ENCODE assay signal across 1 cellular context in the genomic region with DNA sequence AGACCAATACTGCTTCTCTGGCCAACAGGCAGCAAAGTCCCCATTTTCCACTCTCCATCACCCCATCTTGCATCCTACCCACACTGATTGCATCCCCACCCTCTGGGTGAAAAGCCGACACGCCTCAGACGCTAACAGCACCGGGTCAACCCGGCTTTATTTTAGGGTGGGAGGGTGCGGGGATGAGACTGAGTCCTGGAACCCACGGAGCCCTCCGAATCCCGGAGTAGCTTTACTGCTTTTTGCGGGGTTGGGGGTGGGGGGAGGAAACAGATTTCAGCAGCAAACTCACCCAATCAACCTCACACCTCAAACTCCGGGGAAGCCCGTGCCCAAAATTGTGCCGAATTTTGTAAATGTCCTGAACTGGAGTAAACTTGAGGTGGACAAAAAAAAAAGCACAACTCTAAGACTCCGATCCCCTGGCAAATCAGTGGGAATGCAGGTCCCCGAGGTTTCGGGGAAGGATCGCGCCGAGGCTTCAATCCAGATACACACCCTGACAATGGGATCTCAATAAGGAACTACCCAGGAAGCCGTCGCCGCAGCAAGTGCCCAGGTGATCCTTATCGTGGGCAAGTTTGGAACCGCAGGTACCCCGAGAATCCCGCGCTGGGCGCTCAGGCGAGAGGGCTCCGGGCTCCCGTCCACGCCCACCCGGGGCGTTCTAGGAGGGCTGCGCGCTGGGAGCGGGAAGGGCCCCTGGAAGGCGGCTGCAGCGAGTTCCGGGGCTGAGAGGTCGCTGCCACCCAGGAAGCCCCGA.
TF ChIP-seq lines count a peak whose summit lies in the region.

No MANE protein-coding gene starts in this region.

TF ChIP-seq in HCT116, 20 proteins besides CTCF, POLR2A, EP300 and RAD21 (continued from another document):
- TF ChIP-seq, protein P1, sequence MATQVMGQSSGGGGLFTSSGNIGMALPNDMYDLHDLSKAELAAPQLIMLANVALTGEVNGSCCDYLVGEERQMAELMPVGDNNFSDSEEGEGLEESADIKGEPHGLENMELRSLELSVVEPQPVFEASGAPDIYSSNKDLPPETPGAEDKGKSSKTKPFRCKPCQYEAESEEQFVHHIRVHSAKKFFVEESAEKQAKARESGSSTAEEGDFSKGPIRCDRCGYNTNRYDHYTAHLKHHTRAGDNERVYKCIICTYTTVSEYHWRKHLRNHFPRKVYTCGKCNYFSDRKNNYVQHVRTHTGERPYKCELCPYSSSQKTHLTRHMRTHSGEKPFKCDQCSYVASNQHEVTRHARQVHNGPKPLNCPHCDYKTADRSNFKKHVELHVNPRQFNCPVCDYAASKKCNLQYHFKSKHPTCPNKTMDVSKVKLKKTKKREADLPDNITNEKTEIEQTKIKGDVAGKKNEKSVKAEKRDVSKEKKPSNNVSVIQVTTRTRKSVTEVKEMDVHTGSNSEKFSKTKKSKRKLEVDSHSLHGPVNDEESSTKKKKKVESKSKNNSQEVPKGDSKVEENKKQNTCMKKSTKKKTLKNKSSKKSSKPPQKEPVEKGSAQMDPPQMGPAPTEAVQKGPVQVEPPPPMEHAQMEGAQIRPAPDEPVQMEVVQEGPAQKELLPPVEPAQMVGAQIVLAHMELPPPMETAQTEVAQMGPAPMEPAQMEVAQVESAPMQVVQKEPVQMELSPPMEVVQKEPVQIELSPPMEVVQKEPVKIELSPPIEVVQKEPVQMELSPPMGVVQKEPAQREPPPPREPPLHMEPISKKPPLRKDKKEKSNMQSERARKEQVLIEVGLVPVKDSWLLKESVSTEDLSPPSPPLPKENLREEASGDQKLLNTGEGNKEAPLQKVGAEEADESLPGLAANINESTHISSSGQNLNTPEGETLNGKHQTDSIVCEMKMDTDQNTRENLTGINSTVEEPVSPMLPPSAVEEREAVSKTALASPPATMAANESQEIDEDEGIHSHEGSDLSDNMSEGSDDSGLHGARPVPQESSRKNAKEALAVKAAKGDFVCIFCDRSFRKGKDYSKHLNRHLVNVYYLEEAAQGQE (IDR thresholded peaks at IDR 0.05; ENCODE audit: low read depth), result no peak
- TF ChIP-seq, protein P2, sequence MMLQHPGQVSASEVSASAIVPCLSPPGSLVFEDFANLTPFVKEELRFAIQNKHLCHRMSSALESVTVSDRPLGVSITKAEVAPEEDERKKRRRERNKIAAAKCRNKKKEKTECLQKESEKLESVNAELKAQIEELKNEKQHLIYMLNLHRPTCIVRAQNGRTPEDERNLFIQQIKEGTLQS (IDR thresholded peaks at IDR 0.05), result no peak
- no peak for TF ChIP-seq JUND (IDR thresholded peaks at IDR 0.05)
- no peak for TF ChIP-seq SP1 (IDR thresholded peaks at IDR 0.05; ENCODE audit: low read depth)
- TF ChIP-seq TCF7L2 (IDR thresholded peaks at IDR 0.05; ENCODE audit: borderline replicate concordance, extremely low read depth, insufficient read depth, insufficient read length), result no peak
- TF ChIP-seq SIN3A (IDR thresholded peaks at IDR 0.05; ENCODE audit: low read depth), result no peak
- no peak for TF ChIP-seq FOSL1 (IDR thresholded peaks at IDR 0.05; ENCODE audit: low read depth)
